ENCODE assay signal across 27 cellular contexts in the genomic region with DNA sequence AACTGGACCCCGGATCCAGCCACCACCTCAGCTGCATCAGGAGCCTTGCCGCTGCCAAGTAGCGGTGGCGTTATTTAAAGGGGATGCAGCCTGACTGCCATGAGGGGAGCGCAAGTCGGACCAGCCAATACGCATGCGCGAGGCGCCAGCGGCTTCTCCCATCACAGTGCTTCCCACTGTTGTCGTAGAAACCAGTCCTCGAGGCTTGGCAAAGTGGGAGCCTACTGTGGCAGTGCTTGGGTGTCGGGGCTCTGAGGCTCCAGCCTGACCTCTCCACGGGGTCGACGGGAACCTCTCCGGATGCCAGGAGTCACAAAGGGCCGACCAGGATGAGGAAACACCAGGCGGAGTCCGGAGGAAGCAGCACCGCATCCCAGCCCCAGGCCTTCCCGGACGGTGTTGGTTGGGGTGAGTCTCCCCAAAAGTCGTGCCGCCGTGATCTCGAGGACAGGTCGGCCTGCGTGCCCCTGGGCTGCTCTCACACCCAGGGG.
DNase-seq lines count a peak whose midpoint lies in the region; ATAC-seq, FAIRE-seq and TF ChIP-seq lines count a peak whose summit lies in the region.
"Had no signal": no experiment of that assay in that cellular context is flagged by ENCODE, and none has a peak within 500 bp of the region (broad histone marks: within the 10 kb centered on the region; RNA-seq: fewer than 3 reads in every experiment).

No MANE protein-coding gene starts in this region.

- no peak overlapping the region for H3K4me2 ChIP-seq in SK-N-SH
- H3K4me2 ChIP-seq in K562 (ENCODE audit: insufficient read depth, low read length): no peak overlapping the region
- H3K4me2 ChIP-seq in neuronal stem cell (ENCODE audit: insufficient read depth, low read length, poor library complexity, severe bottlenecking): no peak overlapping the region
- H3K4me2 ChIP-seq in MM.1S (ENCODE audit: low read depth, low read length): no peak overlapping the region
- H3K4me2 ChIP-seq: A549; BLaER1 treated with 17β-estradiol and CSF1 and Interleukin-3, amounts not matched to agents 10 nM and 100 nM had no signal

- TF ChIP-seq POLR2A in K562 (conservative IDR thresholded peaks at IDR 0.05) (no peak), gastrocnemius medialis (IDR thresholded peaks at IDR 0.05) (no peak)

- H2AFZ ChIP-seq in SK-N-SH (ENCODE audit: low read depth) (no peak overlapping the region), K562 (ENCODE audit: low read depth, low read length) (no peak overlapping the region), neuronal stem cell (ENCODE audit: low read length) (no peak overlapping the region), MM.1S (ENCODE audit: low read length) (no peak overlapping the region)

- H3K27ac ChIP-seq in SK-N-SH (ENCODE audit: low read depth in 2 of 2, low read length in 1 of 2) (no peak overlapping the region), K562 (ENCODE audit: extremely low read depth, low read depth, low read length) (no peak overlapping the region), neuronal stem cell (replicated peaks; ENCODE audit: low read length) (no peak overlapping the region), gastrocnemius medialis (no peak overlapping the region), MM.1S (ENCODE audit: low read length) (no peak overlapping the region)
- H3K27ac ChIP-seq: A549; BLaER1 treated with 17β-estradiol and CSF1 and Interleukin-3, amounts not matched to agents 10 nM and 100 nM had no signal

- no peak overlapping the region for H4K91ac ChIP-seq in neuronal stem cell (ENCODE audit: low read depth, low read length, poor library complexity)

- no peaks in the 10 kb centered on the region; a peak in 1 of 4 replicates for H3K4me1 ChIP-seq in SK-N-SH (ENCODE audit: control insufficient read depth in 1 of 2, insufficient read depth in 2 of 2, low read depth in 1 of 2, low read length in 1 of 2)
- H3K4me1 ChIP-seq in K562 (replicated peaks in 1 of 2; ENCODE audit: control insufficient read depth in 2 of 2, insufficient read depth in 2 of 2, low read length in 2 of 2): no peaks in the 10 kb centered on the region
- H3K4me1 ChIP-seq in neuronal stem cell (ENCODE audit: control insufficient read depth in 2 of 2, insufficient read depth in 1 of 2, low read depth in 1 of 2, low read length in 2 of 2): no peaks in the 10 kb centered on the region
- H3K4me1 ChIP-seq in gastrocnemius medialis: no peaks in the 10 kb centered on the region
- no peaks in the 10 kb centered on the region for H3K4me1 ChIP-seq in MM.1S (ENCODE audit: low read length)
- H3K4me1 ChIP-seq: A549; BE2C; BLaER1 treated with 17β-estradiol and CSF1 and Interleukin-3, amounts not matched to agents 10 nM and 100 nM; HAP-1 had no signal

- intact Hi-C loops in K562 (cut with micrococcal nuclease) (no loop called here), gastrocnemius medialis (cut with DNase I; ENCODE audit: low total_unique reads) (no loop called here)

- H2BK12ac ChIP-seq in neuronal stem cell (ENCODE audit: low read length): no peak overlapping the region

- no peak overlapping the region for H2BK120ac ChIP-seq in neuronal stem cell (ENCODE audit: low read depth, low read length)

- TF ChIP-seq CTCF in SK-N-SH (IDR thresholded peaks at IDR 0.05) (no peak), K562 (IDR thresholded peaks at IDR 0.05 in 2 of 3, conservative IDR thresholded peaks at IDR 0.05 in 1 of 3; ENCODE audit: insufficient read depth in 2 of 3, low read depth in 1 of 3, low read length in 3 of 3) (no peak), gastrocnemius medialis (IDR thresholded peaks at IDR 0.05 in 4 of 5, conservative IDR thresholded peaks at IDR 0.05 in 1 of 5) (no peak), MM.1S (IDR thresholded peaks at IDR 0.05; ENCODE audit: low read length) (no peak)

- H3K9ac ChIP-seq in SK-N-SH (no peak overlapping the region), K562 (ENCODE audit: insufficient read depth in 1 of 2, low read depth in 2 of 2, low read length in 2 of 2) (no peak overlapping the region), neuronal stem cell (ENCODE audit: low read depth, low read length, poor library complexity) (peak overlapping the region; percentile 44), MM.1S (ENCODE audit: low read length) (no peak overlapping the region)
- H3K9ac ChIP-seq: BLaER1 treated with 17β-estradiol and CSF1 and Interleukin-3, amounts not matched to agents 10 nM and 100 nM had no signal

- WGBS in SK-N-SH (ENCODE audit: low lambda C conversion rate): 12% methylated on average over 28 of the region's 30 CpGs
- 3% methylated on average over 18 of the region's 30 CpGs for WGBS in K562 (ENCODE audit: insufficient coverage, low coverage, missing lambda C conversion rate)
- no CpG with 5 or more reads among the region's 30 CpGs for WGBS in neuronal stem cell (ENCODE audit: extremely low coverage in 2 of 2, insufficient read length in 2 of 2, insufficient replicate concordance in 1 of 2), 2 donors

- no peak overlapping the region for H3K14ac ChIP-seq in neuronal stem cell (ENCODE audit: low read length)

- no peak for FAIRE-seq in K562 (lab: Jason Lieb, UNC)
- FAIRE-seq: A549, D721Med, GM12878, GM18507, H54 had no signal

- H3K9me2 ChIP-seq in SK-N-SH (no peaks in the 10 kb centered on the region), MM.1S (replicated peaks; ENCODE audit: insufficient read depth, low read length) (no peaks in the 10 kb centered on the region)

- CTCF ChIA-PET in SK-N-SH (lab: Yijun Ruan, JAX): no interaction called here
- CTCF ChIA-PET in K562 (lab: Yijun Ruan, JAX; ENCODE audit: low intra/inter-chr PET ratio): no interaction called here

- DNase-seq in SK-N-SH (peak; percentile 51), HT1080 (ENCODE audit: low read depth) (peak; percentile 1), K562 (ENCODE audit: extremely low read depth in 1 of 4, low spot score in 3 of 4) (peak in 1 of 4 experiments; percentile 5), neuronal stem cell (ENCODE audit: low spot score) (no peak), gastrocnemius medialis (no peak), MM.1S (no peak)
- DNase-seq: 8988T; ACHN; AML-193; BE2C; CD4-positive, alpha-beta T cell; CD8-positive, alpha-beta memory T cell; DMS 273 treated with DMSO at 0.1 percent for 48 hours; DMS79; EL; GDM1; GOT3; HFFc6 had no signal

- no peak overlapping the region for H2AK5ac ChIP-seq in neuronal stem cell (ENCODE audit: low read depth, low read length)

- H3K9me3 ChIP-seq in SK-N-SH (no peaks in the 10 kb centered on the region), K562 (replicated peaks; ENCODE audit: control insufficient read depth, insufficient read depth, low read depth, low read length) (no peaks in the 10 kb centered on the region), neuronal stem cell (replicated peaks in 1 of 2; ENCODE audit: control insufficient read depth in 2 of 2, insufficient read depth in 1 of 2, low read depth in 1 of 2, low read length in 2 of 2) (peaks cover 0 to 16% of the 10 kb centered on the region in 2 donors), gastrocnemius medialis (no peaks in the 10 kb centered on the region), MM.1S (replicated peaks; ENCODE audit: insufficient read depth, low read length) (no peaks in the 10 kb centered on the region)
- H3K9me3 ChIP-seq: A549, BE2C, HAP-1 had no signal

- in situ Hi-C loops in K562 (cut with MboI) (no loop called here), gastrocnemius medialis (cut with MboI; ENCODE audit: low sequenced_read_pairs in 4 of 4) (no loop called here)

- peaks cover 1% of the 10 kb centered on the region for H3K79me1 ChIP-seq in neuronal stem cell (ENCODE audit: low read depth, low read length)

- H3K18ac ChIP-seq in neuronal stem cell (ENCODE audit: low read length): no peak overlapping the region

- ATAC-seq in SK-N-SH treated with all-trans-retinoic acid at 6 μM for 48 hours: no peak
- no peak for ATAC-seq in K562
- no peak for ATAC-seq in gastrocnemius medialis
- no peak for ATAC-seq in GM18498 (IDR thresholded peaks at IDR 0.05; ENCODE audit: unreplicated experiment)
- ATAC-seq: A549, GM12878 had no signal

- H2BK15ac ChIP-seq in neuronal stem cell (ENCODE audit: low read length): no peak overlapping the region

- POLR2A ChIA-PET in SK-N-SH (lab: Yijun Ruan, JAX) (no interaction called here), K562 (lab: Yijun Ruan, JAX) (no interaction called here)

- TF ChIP-seq EP300 in SK-N-SH (IDR thresholded peaks at IDR 0.05; ENCODE audit: borderline replicate concordance in 1 of 2, low read depth in 1 of 2, low read length in 1 of 2) (no peak), K562 (IDR thresholded peaks at IDR 0.05; ENCODE audit: low read length) (no peak)

- H3K36me3 ChIP-seq in SK-N-SH (replicated peaks in 1 of 2; ENCODE audit: control insufficient read depth in 1 of 2, insufficient read depth in 2 of 2, low read length in 1 of 2): no peaks in the 10 kb centered on the region
- no peaks in the 10 kb centered on the region for H3K36me3 ChIP-seq in K562 (ENCODE audit: control insufficient read depth, insufficient read depth, low read length)
- H3K36me3 ChIP-seq in neuronal stem cell (replicated peaks in 1 of 2; ENCODE audit: control insufficient read depth in 2 of 2, insufficient read depth in 2 of 2, low read length in 2 of 2): no peaks in the 10 kb centered on the region
- no peaks in the 10 kb centered on the region for H3K36me3 ChIP-seq in gastrocnemius medialis
- H3K36me3 ChIP-seq in MM.1S (replicated peaks; ENCODE audit: insufficient read depth, low read length): no peaks in the 10 kb centered on the region
- H3K36me3 ChIP-seq: BE2C; BLaER1 treated with 17β-estradiol and CSF1 and Interleukin-3, amounts not matched to agents 10 nM and 100 nM; HAP-1 had no signal

- H4K8ac ChIP-seq in neuronal stem cell (ENCODE audit: low read depth, low read length): peak overlapping the region; percentile 43

- H3K9me1 ChIP-seq in K562 (ENCODE audit: control insufficient read depth, insufficient read depth, low read length): no peaks in the 10 kb centered on the region

- TF ChIP-seq RAD21 in SK-N-SH (IDR thresholded peaks at IDR 0.05; ENCODE audit: low read length): no peak
- no peak for TF ChIP-seq RAD21 in K562 (CRISPR knock-in tag; conservative IDR thresholded peaks at IDR 0.05 in 1 of 2, IDR thresholded peaks at IDR 0.05 in 1 of 2)

- H3K79me2 ChIP-seq in SK-N-SH (ENCODE audit: insufficient read depth): no peaks in the 10 kb centered on the region
- H3K79me2 ChIP-seq in K562 (ENCODE audit: control insufficient read depth, insufficient read depth, low read length): no peaks in the 10 kb centered on the region
- H3K79me2 ChIP-seq in MM.1S (ENCODE audit: low read length): no peaks in the 10 kb centered on the region

- no TSS peak for BruUV-seq in K562 (replicated peaks; lab: Mats Ljungman, UMichigan)

- H3K4me3 ChIP-seq in SK-N-SH (ENCODE audit: low read depth in 2 of 2, low read length in 1 of 2) (no peak overlapping the region), K562 (no peak overlapping the region), neuronal stem cell (ENCODE audit: low read length in 2 of 2) (no peak overlapping the region), gastrocnemius medialis (no peak overlapping the region), MM.1S (ENCODE audit: low read length) (no peak overlapping the region)
- H3K4me3 ChIP-seq: A549; BLaER1 treated with 17β-estradiol and CSF1 and Interleukin-3, amounts not matched to agents 10 nM and 100 nM; GM12878; HAP-1 had no signal

- H3K27me3 ChIP-seq in SK-N-SH (ENCODE audit: insufficient read depth) (no peaks in the 10 kb centered on the region), K562 (ENCODE audit: control insufficient read depth in 2 of 2, insufficient read depth in 2 of 2, low read length in 2 of 2) (no peaks in the 10 kb centered on the region), neuronal stem cell (ENCODE audit: control insufficient read depth in 3 of 3, insufficient read depth in 3 of 3, low read depth in 1 of 3, low read length in 3 of 3) (no peaks in the 10 kb centered on the region), gastrocnemius medialis (no peaks in the 10 kb centered on the region), MM.1S (replicated peaks; ENCODE audit: insufficient read depth, low read length) (no peaks in the 10 kb centered on the region)
- H3K27me3 ChIP-seq: BE2C; BLaER1 treated with 17β-estradiol and CSF1 and Interleukin-3, amounts not matched to agents 10 nM and 100 nM had no signal

- H3F3A ChIP-seq in SK-N-SH (replicated peaks; ENCODE audit: insufficient read depth) (no peaks in the 10 kb centered on the region), MM.1S (ENCODE audit: insufficient read depth, low read length) (no peaks in the 10 kb centered on the region)

- H3K23ac ChIP-seq in neuronal stem cell (ENCODE audit: low read depth, low read length, poor library complexity): no peak overlapping the region

- H3K4ac ChIP-seq in neuronal stem cell (ENCODE audit: low read length): no peak overlapping the region

- no peak overlapping the region for H2BK5ac ChIP-seq in neuronal stem cell (ENCODE audit: low read length)

- H4K20me1 ChIP-seq in SK-N-SH (ENCODE audit: insufficient read depth): no peaks in the 10 kb centered on the region
- H4K20me1 ChIP-seq in K562 (replicated peaks; ENCODE audit: control insufficient read depth, insufficient read depth, low read length): no peaks in the 10 kb centered on the region
- no peaks in the 10 kb centered on the region for H4K20me1 ChIP-seq in MM.1S (ENCODE audit: insufficient read depth, low read length)
- H4K20me1 ChIP-seq: BLaER1 treated with 17β-estradiol and CSF1 and Interleukin-3, amounts not matched to agents 10 nM and 100 nM had no signal

Comparison
In these comparisons a context has a peak if more than half of its experiments do, and no peak if none do; other contexts are left out.
1. DNase-seq: peak in SK-N-SH (single experiment) and HT1080 (single experiment); none in neuronal stem cell (single experiment), gastrocnemius medialis (0 of 2) and MM.1S (single experiment).